29 cellular contexts compared by ENCODE assay signal in genomic region chr5:1754531-1755220, GRCh38. TPM values are rescaled to one million over a fixed set of nuclear protein-coding genes. Genes with fewer than 3 reads are reported as not detected.
DNase-seq lines count a peak whose midpoint lies in the region; ATAC-seq and TF ChIP-seq lines count a peak whose summit lies in the region.
"Had no signal": no experiment of that assay in that cellular context is flagged by ENCODE, and none has a peak within 500 bp of the region (broad histone marks: within the 10 kb centered on the region; RNA-seq: fewer than 3 reads in every experiment).

No MANE protein-coding gene starts in this region.

- CTCF ChIA-PET in RWPE1 (lab: Yijun Ruan, JAX) = no interaction called here

- H3K79me2 ChIP-seq in osteoblast (ENCODE audit: insufficient read depth, low read length) = no peaks in the 10 kb centered on the region

- no peak overlapping the region for H3K4me2 ChIP-seq in osteoblast (ENCODE audit: insufficient read depth, low read length)
- H3K4me2 ChIP-seq: KMS-11 had no signal

- TF ChIP-seq CTCF in adrenal gland (IDR thresholded peaks at IDR 0.05) = no peak
- TF ChIP-seq CTCF in osteoblast (IDR thresholded peaks at IDR 0.05; ENCODE audit: extremely low read depth, low read depth, low read length) = no peak
- TF ChIP-seq CTCF in upper lobe of right lung (IDR thresholded peaks at IDR 0.05) = no peak
- TF ChIP-seq CTCF in RWPE1 (conservative IDR thresholded peaks at IDR 0.05; ENCODE audit: low read depth) = no peak

- H4K20me1 ChIP-seq in osteoblast (ENCODE audit: insufficient read depth, low read length) = no peaks in the 10 kb centered on the region

- intact Hi-C loops in cardiac septum (cut with DNase I) = no loop called here
- intact Hi-C loops in left cardiac atrium (cut with DNase I) = no loop called here
- intact Hi-C loops in adrenal gland (cut with DNase I) = no loop called here
- intact Hi-C loops in upper lobe of right lung (cut with DNase I) = no loop called here

- H3K27ac ChIP-seq in adrenal gland (no peak overlapping the region), osteoblast (ENCODE audit: low read depth, low read length) (no peak overlapping the region), upper lobe of right lung (no peak overlapping the region), RWPE1 (no peak overlapping the region)
- H3K27ac ChIP-seq: body of pancreas, dorsolateral prefrontal cortex, esophagus squamous epithelium, foreskin keratinocyte, HL-60, KMS-11, pancreas, spleen had no signal

- H3K36me3 ChIP-seq in adrenal gland (replicated peaks in 1 of 2) = no peaks in the 10 kb centered on the region
- no peaks in the 10 kb centered on the region for H3K36me3 ChIP-seq in osteoblast (ENCODE audit: insufficient read depth, low read length)
- no peaks in the 10 kb centered on the region for H3K36me3 ChIP-seq in upper lobe of right lung
- H3K36me3 ChIP-seq: BE2C, esophagus squamous epithelium, MG63, pancreas, spleen had no signal

- no peak overlapping the region for H3K4me3 ChIP-seq in adrenal gland
- no peak overlapping the region for H3K4me3 ChIP-seq in osteoblast (ENCODE audit: insufficient read depth, low read length)
- no peak overlapping the region for H3K4me3 ChIP-seq in upper lobe of right lung
- H3K4me3 ChIP-seq: body of pancreas, dorsolateral prefrontal cortex, esophagus squamous epithelium, MG63, pancreas, spleen had no signal

- H2AFZ ChIP-seq in osteoblast (ENCODE audit: low read length) = no peak overlapping the region

- DNase-seq in cardiac septum (ENCODE audit: low spot score) (peak; percentile 61), left cardiac atrium (no peak), adrenal gland (peak in 4 of 7 donors; percentile 4 to 9 (median 6)), osteoblast (ENCODE audit: insufficient read length, low spot score, missing footprints) (peak; percentile 56), upper lobe of right lung (peak; percentile 47), RWPE1 (ENCODE audit: low spot score) (no peak), NCI-H128 (lab: John Stamatoyannopoulos, UW; ENCODE audit: unreplicated experiment) (no peak)
- DNase-seq: activated CD4-positive, CD25-positive, alpha-beta regulatory T cell treated with anti-CD3 and anti-CD28 coated beads, Interleukin-2, amount 50 U/mL, for 72 hours; activated CD8-positive, alpha-beta T cell treated with anti-CD3 and anti-CD28 coated beads, Interleukin-2, amount 10 ng/mL, durations not matched to agents 7 days and 5 days; activated naive CD4-positive, alpha-beta T cell treated with Interleukin-2 at 50 U/mL for 16 hours; activated T-cell treated with anti-CD3 and anti-CD28 coated beads, Interleukin-2, amount 50 U/mL, for 72 hours; BE2C; EL; esophagus squamous epithelium; foreskin keratinocyte; NCI-H1105 treated with DMSO at 0.1 percent for 48 hours; NCI-H2081; NCI-H524 treated with DMSO at 0.1 percent for 48 hours; spleen; stimulated activated CD8-positive, alpha-beta memory T cell treated with anti-CD3 and anti-CD28 coated beads, Interleukin-4, amount 100 ng/mL, for 48 hours had no signal

- H3K4me1 ChIP-seq in adrenal gland (replicated peaks in 1 of 2) = no peaks in the 10 kb centered on the region
- H3K4me1 ChIP-seq in osteoblast (ENCODE audit: insufficient read depth, low read length) = no peaks in the 10 kb centered on the region
- no peaks in the 10 kb centered on the region for H3K4me1 ChIP-seq in upper lobe of right lung
- H3K4me1 ChIP-seq: BE2C, esophagus squamous epithelium, foreskin keratinocyte, pancreas, spleen had no signal

- 61 to 78% (median 75%) methylated on average over 8 to 14 of the region's 14 CpGs for WGBS in adrenal gland, 4 donors

- TF ChIP-seq POLR2A in adrenal gland (IDR thresholded peaks at IDR 0.05) = no peak

- POLR2A ChIA-PET in RWPE1 (lab: Yijun Ruan, JAX; ENCODE audit: low non-redundant PET) = no interaction called here

- ATAC-seq in left cardiac atrium (no peak), upper lobe of right lung (no peak), GM18868 (IDR thresholded peaks at IDR 0.05; ENCODE audit: unreplicated experiment) (no peak)
- ATAC-seq: activated CD8-positive, alpha-beta T cell treated with anti-CD3 and anti-CD28 coated beads, Interleukin-2, amount 10 ng/mL, durations not matched to agents 7 days and 5 days; activated T-cell treated with anti-CD3 and anti-CD28 coated beads, Interleukin-2, amount 50 U/mL, for 72 hours; body of pancreas; foreskin keratinocyte; pancreas; Right ventricle myocardium inferior; SK-N-SH treated with all-trans-retinoic acid at 6 μM for 48 hours had no signal

- H3K27me3 ChIP-seq in adrenal gland = no peaks in the 10 kb centered on the region
- H3K27me3 ChIP-seq in osteoblast (ENCODE audit: insufficient read depth, low read length) = peaks cover 13% of the 10 kb centered on the region
- peaks cover 3% of the 10 kb centered on the region for H3K27me3 ChIP-seq in upper lobe of right lung
- H3K27me3 ChIP-seq: body of pancreas, foreskin keratinocyte, MG63, pancreas had no signal

- no peaks in the 10 kb centered on the region for H3K9me3 ChIP-seq in adrenal gland (replicated peaks in 1 of 3)
- H3K9me3 ChIP-seq in osteoblast (ENCODE audit: low read depth, low read length) = peaks cover 2% of the 10 kb centered on the region
- H3K9me3 ChIP-seq in upper lobe of right lung = no peaks in the 10 kb centered on the region
- H3K9me3 ChIP-seq: BE2C, body of pancreas, esophagus squamous epithelium, pancreas, spleen had no signal

RNA-seq across cellular contexts. Expression of gene MRPL36, which starts 45.0 kb away (rescaled TPM):
- total RNA-seq in cardiac septum (43.2 TPM), left cardiac atrium (10 to 100 TPM; 47.3 to 50.9 TPM), adrenal gland (10 to 100 TPM; 23.3 to 97.4 (median 52.9) TPM), osteoblast (35.1 and 35.7 TPM in 2 replicates), upper lobe of right lung (29.4 TPM)
- 10 to 100 TPM; 57.4 to 93.0 (median 67.0) TPM for polyA plus RNA-seq in adrenal gland

RNA-seq across cellular contexts. Expression of gene NDUFS6, which starts 46.5 kb away (rescaled TPM):
- total RNA-seq in cardiac septum (78.6 TPM), left cardiac atrium (10 to 100 TPM; 84.2 to 86.1 TPM), adrenal gland (10 to 100 TPM; 23.3 to 75.8 (median 36.8) TPM), osteoblast (19.2 and 23.9 TPM in 2 replicates), upper lobe of right lung (23.5 TPM)
- 10 to 100 TPM; 32.3 to 58.6 (median 58.5) TPM for polyA plus RNA-seq in adrenal gland

Comparison
In these comparisons a context has a peak if more than half of its experiments do, and no peak if none do; other contexts are left out.
1. DNase-seq: peak in cardiac septum (single experiment), adrenal gland (4 of 7), osteoblast (single experiment) and upper lobe of right lung (single experiment); none in left cardiac atrium (single experiment), RWPE1 (single experiment) and NCI-H128 (single experiment).